Comparison of ENCODE assay signal across 23 cellular contexts in the genomic region with DNA sequence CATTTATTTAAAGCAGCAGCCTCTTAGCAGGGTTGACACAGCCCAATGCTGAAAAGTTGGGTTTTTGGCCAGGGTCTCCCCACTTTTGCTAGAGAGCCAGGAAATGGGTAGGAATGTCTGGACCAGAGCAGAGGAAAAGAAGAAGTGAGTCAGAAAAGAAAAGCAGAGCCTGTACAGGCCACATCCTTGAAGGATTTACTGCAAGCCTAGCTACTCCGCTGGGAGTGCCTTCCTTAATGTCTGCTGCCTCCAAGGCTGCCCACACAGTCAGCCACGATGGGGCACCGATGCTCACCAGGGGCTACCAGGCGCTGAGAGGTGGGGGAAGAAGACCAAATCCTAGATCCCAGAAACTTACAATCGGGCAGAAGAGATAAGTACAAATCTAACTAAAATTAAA.
DNase-seq lines count a peak whose midpoint lies in the region; FAIRE-seq and TF ChIP-seq lines count a peak whose summit lies in the region.
"Had no signal": no experiment of that assay in that cellular context is flagged by ENCODE, and none has a peak within 500 bp of the region (broad histone marks: within the 10 kb centered on the region; RNA-seq: fewer than 3 reads in every experiment).

No MANE protein-coding gene starts in this region.

- no peaks in the 10 kb centered on the region for H3K36me3 ChIP-seq in H1 (ENCODE audit: control insufficient read depth in 2 of 4, insufficient read depth in 4 of 4, low read length in 3 of 4)
- H3K36me3 ChIP-seq in neuronal stem cell (replicated peaks in 1 of 2; ENCODE audit: control insufficient read depth in 2 of 2, insufficient read depth in 2 of 2, low read length in 2 of 2) = no peaks in the 10 kb centered on the region

- H2AFZ ChIP-seq in H1 (ENCODE audit: low read length) (no peak overlapping the region), neuronal stem cell (ENCODE audit: low read length) (peak overlapping the region; percentile 36)

- no peak overlapping the region for H2AK5ac ChIP-seq in H1 (ENCODE audit: low read depth, low read length)
- no peak overlapping the region for H2AK5ac ChIP-seq in neuronal stem cell (ENCODE audit: low read depth, low read length)

- CTCF ChIA-PET in H1 (lab: Charles Lee; ENCODE audit: partially characterized antibody) = interaction anchor here (1.1 to 1.6 kb wide), 4 partner anchors 15 to 34 kb away, joined by 3 to 4 read pairs (median 3); no protein-coding TSS in a partner anchor
- CTCF ChIA-PET in activated naive CD4-positive, alpha-beta T cell treated with anti-CD3 and anti-CD28 coated beads for 36 hours (lab: Charles Lee) = no interaction called here

- no peak overlapping the region; a peak in 1 of 7 replicates for H3K9ac ChIP-seq in H1 (replicated peaks in 1 of 4; ENCODE audit: extremely low read depth in 1 of 4, low read depth in 3 of 4, low read length in 3 of 4)
- no peak overlapping the region for H3K9ac ChIP-seq in neuronal stem cell (ENCODE audit: low read depth, low read length, poor library complexity)

- no peaks in the 10 kb centered on the region for H3K36me3 Mint-ChIP-seq in activated naive CD4-positive, alpha-beta T cell treated with anti-CD3 and anti-CD28 coated beads for 36 hours (ENCODE audit: low read depth)

- TF ChIP-seq EP300 in H1 (IDR thresholded peaks at IDR 0.05; ENCODE audit: borderline replicate concordance in 1 of 2, low read depth in 2 of 2, low read length in 2 of 2) = no peak

- H2BK120ac ChIP-seq in H1 (replicated peaks; ENCODE audit: low read depth, low read length) = no peak overlapping the region
- H2BK120ac ChIP-seq in neuronal stem cell (ENCODE audit: low read depth, low read length) = no peak overlapping the region

- H3K4me1 Mint-ChIP-seq in activated naive CD4-positive, alpha-beta T cell treated with anti-CD3 and anti-CD28 coated beads for 36 hours (ENCODE audit: low read depth) = no peaks in the 10 kb centered on the region

- no peaks in the 10 kb centered on the region for H3K79me2 ChIP-seq in H1 (ENCODE audit: control insufficient read depth in 1 of 2, insufficient read depth in 2 of 2, low read length in 2 of 2)

- no peaks in the 10 kb centered on the region for H3K9me3 Mint-ChIP-seq in activated naive CD4-positive, alpha-beta T cell treated with anti-CD3 and anti-CD28 coated beads for 36 hours

- no peak overlapping the region for H3K4me3 Mint-ChIP-seq in activated naive CD4-positive, alpha-beta T cell treated with anti-CD3 and anti-CD28 coated beads for 36 hours

- H2BK15ac ChIP-seq in H1 (ENCODE audit: low read length) (no peak overlapping the region), neuronal stem cell (ENCODE audit: low read length) (no peak overlapping the region)

- H2BK12ac ChIP-seq in H1 (ENCODE audit: low read depth, low read length) (no peak overlapping the region), neuronal stem cell (ENCODE audit: low read length) (no peak overlapping the region)

- DNase-seq in EH (ENCODE audit: low read depth) (peak; percentile 32), HT1080 (ENCODE audit: low read depth) (peak; percentile 32), H1 (ENCODE audit: low read depth in 1 of 2, low spot score in 2 of 2) (no peak), neuronal stem cell (ENCODE audit: low spot score) (no peak), GDM1 (lab: John Stamatoyannopoulos, UW) (no peak), cerebellar cortex (ENCODE audit: low spot score) (no peak), Kasumi-1 (lab: John Stamatoyannopoulos, UW) (no peak)
- no peak for DNase-seq in activated naive CD4-positive, alpha-beta T cell treated with anti-CD3 and anti-CD28 coated beads for 36 hours
- DNase-seq: C1 segment of cervical spinal cord, DND-41, GF-D8, KG1, NCI-H1417, NCI-H187, NCI-H2107, NCI-H510A, NCI-H748 treated with DMSO at 0.1 percent for 48 hours, OCI-M1, RPMI8226, SIG-M5 had no signal

- H3K4me3 ChIP-seq in H1 (ENCODE audit: extremely low read depth in 1 of 4, insufficient read depth in 2 of 4, low read depth in 3 of 4, low read length in 4 of 4) (no peak overlapping the region), neuronal stem cell (ENCODE audit: low read length in 2 of 2) (no peak overlapping the region)
- H3K4me3 ChIP-seq: GM12878 had no signal

- no peak overlapping the region for H4K5ac ChIP-seq in H1 (ENCODE audit: insufficient read length, low read depth, low read length)

- H3K27me3 ChIP-seq in H1 (replicated peaks in 1 of 4; ENCODE audit: control insufficient read depth in 3 of 4, extremely low read depth in 1 of 4, insufficient read depth in 3 of 4, low read length in 3 of 4) = peaks cover 0 to 1% (median 0%) of the 10 kb centered on the region in 4 experiments; a peak in 1 of 7 replicates
- no peaks in the 10 kb centered on the region for H3K27me3 ChIP-seq in neuronal stem cell (ENCODE audit: control insufficient read depth in 3 of 3, insufficient read depth in 3 of 3, low read depth in 1 of 3, low read length in 3 of 3)

- WGBS in H1 (ENCODE audit: extremely low coverage in 1 of 2, insufficient coverage in 1 of 2, insufficient read length in 1 of 2, insufficient replicate concordance in 2 of 2, low coverage in 1 of 2, low lambda C conversion rate in 2 of 2, missing lambda C conversion rate in 1 of 2), 2 experiments = 85% methylated on average over 5 of the region's 5 CpGs; no CpG with 5 or more reads in 1 of the 2 experiments
- no CpG with 5 or more reads among the region's 5 CpGs for WGBS in neuronal stem cell (ENCODE audit: extremely low coverage in 2 of 2, insufficient read length in 2 of 2, insufficient replicate concordance in 1 of 2), 2 donors

- no peaks in the 10 kb centered on the region for H3K79me1 ChIP-seq in H1 (ENCODE audit: low read depth, low read length)
- no peaks in the 10 kb centered on the region for H3K79me1 ChIP-seq in neuronal stem cell (ENCODE audit: low read depth, low read length)

- no peak overlapping the region for H3K23ac ChIP-seq in H1 (ENCODE audit: insufficient read length)
- no peak overlapping the region for H3K23ac ChIP-seq in neuronal stem cell (ENCODE audit: low read depth, low read length, poor library complexity)

- H3K27ac Mint-ChIP-seq in activated naive CD4-positive, alpha-beta T cell treated with anti-CD3 and anti-CD28 coated beads for 36 hours = no peak overlapping the region

- no peaks in the 10 kb centered on the region for H3K9me3 ChIP-seq in H1 (ENCODE audit: insufficient read depth in 2 of 2, low read depth in 1 of 2, low read length in 1 of 2)
- H3K9me3 ChIP-seq in neuronal stem cell (replicated peaks in 1 of 2; ENCODE audit: control insufficient read depth in 2 of 2, insufficient read depth in 1 of 2, low read depth in 1 of 2, low read length in 2 of 2) = no peaks in the 10 kb centered on the region

- intact Hi-C loops in activated naive CD4-positive, alpha-beta T cell treated with anti-CD3 and anti-CD28 coated beads for 36 hours (cut with micrococcal nuclease) = no loop called here

- H3K14ac ChIP-seq in H1 (ENCODE audit: insufficient read length) = no peak overlapping the region
- H3K14ac ChIP-seq in neuronal stem cell (ENCODE audit: low read length) = no peak overlapping the region

- 0 out of 2 replicates have a peak overlapping the region, but pooled peaks have one; percentile 6 for H4K8ac ChIP-seq in H1 (ENCODE audit: extremely low read depth, insufficient read depth, low read length)
- no peak overlapping the region for H4K8ac ChIP-seq in neuronal stem cell (ENCODE audit: low read depth, low read length)

- H4K20me1 ChIP-seq in H1 (replicated peaks in 1 of 2; ENCODE audit: control insufficient read depth in 1 of 2, insufficient read depth in 2 of 2, low read length in 2 of 2) = no peaks in the 10 kb centered on the region

- H3K56ac ChIP-seq in H1 (replicated peaks; ENCODE audit: insufficient read length, low read depth, low read length) = no peak overlapping the region

- FAIRE-seq in H1 (lab: Jason Lieb, UNC) = no peak
- FAIRE-seq: GM12878, GM19239, HepG2 had no signal

- H4K91ac ChIP-seq in H1 (replicated peaks; ENCODE audit: insufficient read length, low read length) (no peak overlapping the region), neuronal stem cell (ENCODE audit: low read depth, low read length, poor library complexity) (no peak overlapping the region)

- no peak for TF ChIP-seq POLR2A in H1 (IDR thresholded peaks at IDR 0.05; ENCODE audit: control extremely low read depth in 1 of 2, low read depth in 2 of 2, low read length in 2 of 2)

- TF ChIP-seq CTCF in H1 (IDR thresholded peaks at IDR 0.05; ENCODE audit: control extremely low read depth in 1 of 3, insufficient read depth in 1 of 3, low read depth in 1 of 3, low read length in 3 of 3) = no peak

- H3K4me2 ChIP-seq in H1 (ENCODE audit: insufficient read depth in 1 of 2, low read depth in 2 of 2, low read length in 2 of 2) (no peak overlapping the region), neuronal stem cell (ENCODE audit: insufficient read depth, low read length, poor library complexity, severe bottlenecking) (no peak overlapping the region)

- H3K27ac ChIP-seq in H1 (ENCODE audit: low read depth, low read length) (no peak overlapping the region), neuronal stem cell (replicated peaks; ENCODE audit: low read length) (no peak overlapping the region)

- no peak overlapping the region for H2BK20ac ChIP-seq in H1 (ENCODE audit: low read length)

- no peak for TF ChIP-seq RAD21 in H1 (IDR thresholded peaks at IDR 0.05 in 1 of 2, conservative IDR thresholded peaks at IDR 0.05 in 1 of 2; ENCODE audit: low read depth in 2 of 2, low read length in 2 of 2)

- H3K4me1 ChIP-seq in H1 (replicated peaks in 1 of 4; ENCODE audit: control insufficient read depth in 3 of 4, insufficient read depth in 4 of 4, low read length in 3 of 4) (peaks cover 0 to 7% (median 2%) of the 10 kb centered on the region in 4 experiments; a peak in 2 of 7 replicates), neuronal stem cell (ENCODE audit: control insufficient read depth in 2 of 2, insufficient read depth in 1 of 2, low read depth in 1 of 2, low read length in 2 of 2) (peaks cover 6% of the 10 kb centered on the region in 2 donors)

- H3K27me3 Mint-ChIP-seq in activated naive CD4-positive, alpha-beta T cell treated with anti-CD3 and anti-CD28 coated beads for 36 hours (ENCODE audit: low read depth) = peaks cover 11% of the 10 kb centered on the region

- no peak overlapping the region for H2BK5ac ChIP-seq in H1 (ENCODE audit: low read depth, low read length)
- H2BK5ac ChIP-seq in neuronal stem cell (ENCODE audit: low read length) = no peak overlapping the region

- POLR2A ChIA-PET in H1 (lab: Charles Lee; ENCODE audit: partially characterized antibody) = interaction anchor here (0.6 to 0.9 kb wide), 2 partner anchors 14 to 103 kb away, joined by 3 read pairs; no protein-coding TSS in a partner anchor

- H3K4ac ChIP-seq in H1 (replicated peaks; ENCODE audit: insufficient read length, low read depth, low read length) (no peak overlapping the region), neuronal stem cell (ENCODE audit: low read length) (no peak overlapping the region)

- peaks cover 6% of the 10 kb centered on the region; the same call in 1 of the 2 replicates for H3K23me2 ChIP-seq in H1 (ENCODE audit: low read depth, low read length)

- H3K18ac ChIP-seq in H1 (ENCODE audit: extremely low read depth, low read length) (no peak overlapping the region), neuronal stem cell (ENCODE audit: low read length) (no peak overlapping the region)

TF ChIP-seq in H1, 55 proteins besides CTCF, POLR2A, EP300 and RAD21 (continues in another document):
- no peak for TF ChIP-seq RNF2 (IDR thresholded peaks at IDR 0.05; ENCODE audit: borderline replicate concordance, low read depth, low read length, missing control alignments, poor library complexity, severe bottlenecking)

Comparison
In these comparisons a context has a peak if more than half of its experiments do, and no peak if none do; other contexts are left out.
1. DNase-seq: peak in EH (single experiment) and HT1080 (single experiment); none in H1 (0 of 2), neuronal stem cell (single experiment), GDM1 (single experiment), cerebellar cortex (single experiment), activated naive CD4-positive, alpha-beta T cell treated with anti-CD3 and anti-CD28 coated beads for 36 hours (single experiment) and Kasumi-1 (0 of 2).